ENCODE assay signal across 1 cellular context in genomic region chr12:76942276-76942675, GRCh38.
A peak's percentile ranks its signal among the peaks of the same experiment; 100 is the strongest.
TF ChIP-seq lines count a peak whose summit lies in the region.

No MANE protein-coding gene starts in this region.

TF ChIP-seq in SK-N-SH, 30 proteins besides CTCF, POLR2A, EP300 and RAD21 (continued from another document):
- peak; percentile 51; the same call in 1 of the 2 replicates for TF ChIP-seq NFIC (IDR thresholded peaks at IDR 0.05; ENCODE audit: borderline replicate concordance)
- TF ChIP-seq FOSL2 (IDR thresholded peaks at IDR 0.05; ENCODE audit: borderline replicate concordance, low read depth): peak; percentile 79
- TF ChIP-seq MAX (IDR thresholded peaks at IDR 0.05; ENCODE audit: low read depth): peak; percentile 40; the same call in 1 of the 2 replicates
- TF ChIP-seq JUND (IDR thresholded peaks at IDR 0.05): peak; percentile 86
- no peak for TF ChIP-seq RCOR1 (IDR thresholded peaks at IDR 0.05; ENCODE audit: low read length)
- TF ChIP-seq POLR2AphosphoS5 (IDR thresholded peaks at IDR 0.05; ENCODE audit: low read depth, low read length): peak; percentile 71; the same call in 1 of the 2 replicates
- no peak for TF ChIP-seq REST (IDR thresholded peaks at IDR 0.05; ENCODE audit: low read depth, low read length)
- TF ChIP-seq MEF2A (IDR thresholded peaks at IDR 0.05; ENCODE audit: borderline replicate concordance, low read depth): 0 out of 2 replicates have a peak, but pooled peaks have one; percentile 42
- TF ChIP-seq ZBTB33 (IDR thresholded peaks at IDR 0.05; ENCODE audit: borderline replicate concordance, low read depth): no peak
